In genomic region chr10:101577121-101577871, GRCh38 we compare ENCODE assay signal across 15 cellular contexts. TPM values are rescaled to one million over a fixed set of nuclear protein-coding genes. Genes with fewer than 3 reads are reported as not detected.
DNase-seq lines count a peak whose midpoint lies in the region; ATAC-seq, FAIRE-seq and TF ChIP-seq lines count a peak whose summit lies in the region.
"Had no signal": no experiment of that assay in that cellular context is flagged by ENCODE, and none has a peak within 500 bp of the region (broad histone marks: within the 10 kb centered on the region; RNA-seq: fewer than 3 reads in every experiment).

No MANE protein-coding gene starts in this region.

- intact Hi-C loops in HepG2 (cut with micrococcal nuclease; ENCODE audit: unreplicated experiment) = no loop called here
- intact Hi-C loops in right lobe of liver (cut with DNase I) = no loop called here

- H3K79me2 ChIP-seq in HepG2 (ENCODE audit: insufficient read depth, low read length) = no peaks in the 10 kb centered on the region

- no peaks in the 10 kb centered on the region for H3K27me3 Mint-ChIP-seq in activated T-helper 17 cell treated with anti-CD3 and anti-CD28 coated beads, Interleukin-2, amount 50 U/mL, for 72 hours
- peaks cover 5% of the 10 kb centered on the region for H3K27me3 Mint-ChIP-seq in nephron progenitor cell (ENCODE audit: low read depth, poor library complexity)
- H3K27me3 Mint-ChIP-seq: CD8-positive, alpha-beta memory T cell had no signal

- no peaks in the 10 kb centered on the region for H3K9me3 ChIP-seq in HepG2 (ENCODE audit: low read length)
- H3K9me3 ChIP-seq in right lobe of liver = peaks cover 0 to 6% (median 0%) of the 10 kb centered on the region in 4 donors
- H3K9me3 ChIP-seq: Caco-2 had no signal

- no peaks in the 10 kb centered on the region for H3K9me3 Mint-ChIP-seq in activated T-helper 17 cell treated with anti-CD3 and anti-CD28 coated beads, Interleukin-2, amount 50 U/mL, for 72 hours
- peaks cover 6% of the 10 kb centered on the region for H3K9me3 Mint-ChIP-seq in nephron progenitor cell
- H3K9me3 Mint-ChIP-seq: CD8-positive, alpha-beta memory T cell had no signal

- no peaks in the 10 kb centered on the region for H3K4me1 Mint-ChIP-seq in activated T-helper 17 cell treated with anti-CD3 and anti-CD28 coated beads, Interleukin-2, amount 50 U/mL, for 72 hours
- peaks cover 14% of the 10 kb centered on the region for H3K4me1 Mint-ChIP-seq in nephron progenitor cell
- H3K4me1 Mint-ChIP-seq: CD8-positive, alpha-beta memory T cell had no signal

- peaks cover 24% of the 10 kb centered on the region for H3K36me3 Mint-ChIP-seq in activated T-helper 17 cell treated with anti-CD3 and anti-CD28 coated beads, Interleukin-2, amount 50 U/mL, for 72 hours (ENCODE audit: low read depth)
- peaks cover 22% of the 10 kb centered on the region for H3K36me3 Mint-ChIP-seq in nephron progenitor cell (ENCODE audit: low read depth)

- H3K9ac ChIP-seq in HepG2 (ENCODE audit: insufficient read depth, low read depth, low read length) = no peak overlapping the region
- H3K9ac ChIP-seq: BLaER1 had no signal

- H3K36me3 ChIP-seq in HepG2 (replicated peaks in 1 of 2; ENCODE audit: control insufficient read depth in 1 of 2, insufficient read depth in 2 of 2, low read length in 2 of 2) (peaks cover 0 to 4% of the 10 kb centered on the region in 2 experiments; a peak in 2 of 5 replicates), right lobe of liver (peaks cover 0 to 16% (median 0%) of the 10 kb centered on the region in 4 donors)

- no peak overlapping the region for H3K27ac ChIP-seq in HepG2 (ENCODE audit: extremely low read length, insufficient read depth, low read length)
- no peak overlapping the region for H3K27ac ChIP-seq in right lobe of liver
- H3K27ac ChIP-seq: BLaER1 had no signal

- peak overlapping the region; percentile 30 for H3K27ac Mint-ChIP-seq in activated T-helper 17 cell treated with anti-CD3 and anti-CD28 coated beads, Interleukin-2, amount 50 U/mL, for 72 hours
- H3K27ac Mint-ChIP-seq in nephron progenitor cell = peak overlapping the region; percentile 46

- no TSS peak for BruUV-seq in HepG2 (replicated peaks; lab: Mats Ljungman, UMichigan)

- TF ChIP-seq POLR2A in HepG2 (IDR thresholded peaks at IDR 0.05; ENCODE audit: insufficient read depth in 1 of 2, low read depth in 2 of 2, low read length in 2 of 2) (no peak), right lobe of liver (IDR thresholded peaks at IDR 0.05) (no peak)

- in situ Hi-C loops in HepG2 (cut with HindIII; ENCODE audit: extremely low pct_ligation_motif_present, low pct_unique_long_range_greater_than_20kb) = no loop called here

- CTCF ChIA-PET in HepG2 (lab: Yijun Ruan, JAX; ENCODE audit: low intra/inter-chr PET ratio, low total read pairs) = no interaction called here

- H3K4me2 ChIP-seq in HepG2 (ENCODE audit: low read depth, low read length) = no peak overlapping the region
- H3K4me2 ChIP-seq: BLaER1 had no signal

- POLR2A ChIA-PET in HepG2 (lab: Yijun Ruan, JAX) = interaction anchor here (2.0 kb wide), 1 partner anchor 9 kb away, joined by 6 read pairs; no protein-coding TSS in a partner anchor

- FAIRE-seq in HepG2 (lab: Jason Lieb, UNC) = no peak
- FAIRE-seq: H1, HTR-8/SVneo had no signal

- 67% methylated on average over 2 of the region's 7 CpGs for WGBS in HepG2 (ENCODE audit: low lambda C conversion rate)
- WGBS in right lobe of liver (ENCODE audit: insufficient coverage, low coverage, low lambda C conversion rate, missing lambda C conversion rate) = 43% methylated on average over 1 of the region's 7 CpGs

- DNase-seq in HepG2 (ENCODE audit: low spot score) (no peak), right lobe of liver (no peak), nephron progenitor cell (no peak), MV-4-11 (lab: John Stamatoyannopoulos, UW) (no peak), NCI-H748 treated with DMSO at 0.1 percent for 48 hours (lab: John Stamatoyannopoulos, UW) (no peak), germinal center (ENCODE audit: low spot score) (no peak)
- DNase-seq: Caco-2; CD8-positive, alpha-beta memory T cell; DND-41; GF-D8 had no signal

- no peaks in the 10 kb centered on the region for H4K20me1 ChIP-seq in HepG2 (ENCODE audit: insufficient read depth, low read length)
- H4K20me1 ChIP-seq: BLaER1 had no signal

- TF ChIP-seq RAD21 in HepG2 (CRISPR knock-in tag; IDR thresholded peaks at IDR 0.05) = no peak

- no peak for TF ChIP-seq EP300 in HepG2 (IDR thresholded peaks at IDR 0.05; ENCODE audit: low read depth in 2 of 2, low read length in 2 of 2)
- no peak for TF ChIP-seq EP300 in HepG2 (CRISPR knock-in tag; IDR thresholded peaks at IDR 0.05; ENCODE audit: borderline replicate concordance)

- H3K27me3 ChIP-seq in HepG2 (ENCODE audit: control insufficient read depth in 1 of 2, insufficient read depth in 2 of 2, low read length in 2 of 2) (no peaks in the 10 kb centered on the region), right lobe of liver (no peaks in the 10 kb centered on the region)
- H3K27me3 ChIP-seq: BLaER1 had no signal

- no peak overlapping the region for H2AFZ ChIP-seq in HepG2 (ENCODE audit: low read length)

- H3K4me1 ChIP-seq in HepG2 (ENCODE audit: insufficient read depth, low read length) (no peaks in the 10 kb centered on the region), right lobe of liver (no peaks in the 10 kb centered on the region)
- H3K4me1 ChIP-seq: BLaER1, Caco-2, HAP-1 had no signal

- no peak overlapping the region for H3K4me3 Mint-ChIP-seq in activated T-helper 17 cell treated with anti-CD3 and anti-CD28 coated beads, Interleukin-2, amount 50 U/mL, for 72 hours
- H3K4me3 Mint-ChIP-seq in nephron progenitor cell = no peak overlapping the region
- H3K4me3 Mint-ChIP-seq: CD8-positive, alpha-beta memory T cell had no signal

- TF ChIP-seq CTCF in HepG2 (CRISPR knock-in tag; IDR thresholded peaks at IDR 0.05) (no peak), right lobe of liver (IDR thresholded peaks at IDR 0.05) (no peak), nephron progenitor cell (IDR thresholded peaks at IDR 0.05) (no peak)

- no peak for ATAC-seq in HepG2
- ATAC-seq in right lobe of liver = no peak
- no peak for ATAC-seq in activated T-helper 17 cell treated with anti-CD3 and anti-CD28 coated beads, Interleukin-2, amount 50 U/mL, for 72 hours (replicated peaks)

- no peak overlapping the region for H3K4me3 ChIP-seq in HepG2 (replicated peaks in 1 of 3; ENCODE audit: insufficient read depth in 1 of 3, low read depth in 2 of 3, low read length in 3 of 3)
- no peak overlapping the region for H3K4me3 ChIP-seq in right lobe of liver
- H3K4me3 ChIP-seq: BLaER1, HAP-1 had no signal

RNA-seq across cellular contexts. Expression of gene POLL, which starts 10.8 kb away (rescaled TPM):
- total RNA-seq in HepG2 (2016; rRNA removed; fragmentation: Illumina TruSeq; extraction: Trizol) (8.1 and 13.8 TPM in 2 replicates), right lobe of liver (10 to 100 TPM in 4 of 6 experiments, 1 to 10 TPM in 2; 8.4 to 15.5 (median 13.2) TPM)
- 6.3 and 7.5 TPM in 2 replicates for total RNA-seq in HepG2 (2016; cell fraction: cytosol; rRNA removed; fragmentation: Illumina TruSeq; extraction: Trizol; ENCODE audit: low read depth)
- 8.8 and 13.2 TPM in 2 replicates for total RNA-seq in HepG2 (2016; cell fraction: insoluble cytoplasmic fraction; rRNA removed; fragmentation: Illumina TruSeq; extraction: Trizol)
- total RNA-seq in HepG2 (2016; cell fraction: membrane; rRNA removed; fragmentation: Illumina TruSeq; extraction: Trizol) = 10.8 and 13.5 TPM in 2 replicates
- total RNA-seq in HepG2 (2016; cell fraction: nucleus; rRNA removed; fragmentation: Illumina TruSeq; extraction: Trizol) = 13.0 and 17.9 TPM in 2 replicates
- 19.1 and 25.0 TPM in 2 replicates for polyA plus RNA-seq in HepG2 (2011; rRNA removed)
- 13.4 and 19.7 TPM in 2 replicates for polyA plus RNA-seq in HepG2 (2011; cell fraction: cytosol; rRNA removed)
- polyA plus RNA-seq in HepG2 (2011; cell fraction: nucleus; rRNA removed) = 60.4 and 68.5 TPM in 2 replicates
- 15.2 and 18.1 TPM in 2 replicates for polyA plus RNA-seq in HepG2 (2012)
- polyA plus RNA-seq in HepG2 (2016; cell fraction: cytosol; fragmentation: Illumina TruSeq; extraction: Trizol; ENCODE audit: low read depth) = 4.0 and 5.6 TPM in 2 replicates
- polyA plus RNA-seq in HepG2 (2016; cell fraction: insoluble cytoplasmic fraction; fragmentation: Illumina TruSeq; extraction: Trizol; ENCODE audit: low read depth) = 9.5 and 10.7 TPM in 2 replicates
- 9.1 and 10.4 TPM in 2 replicates for polyA plus RNA-seq in HepG2 (2016; cell fraction: membrane; fragmentation: Illumina TruSeq; extraction: Trizol; ENCODE audit: low read depth)
- polyA plus RNA-seq in HepG2 (2016; cell fraction: nucleus; fragmentation: Illumina TruSeq; extraction: Trizol; ENCODE audit: insufficient read depth, low read depth) = 29.0 and 32.0 TPM in 2 replicates
- polyA minus RNA-seq in HepG2 (2011; rRNA and poly(A)+ RNA removed; ENCODE audit: low replicate concordance) = 66.0 and 72.8 TPM in 2 replicates
- polyA minus RNA-seq in HepG2 (2011; cell fraction: cytosol; rRNA and poly(A)+ RNA removed) = 13.5 and 15.3 TPM in 2 replicates
- 32.6 and 36.1 TPM in 2 replicates for polyA minus RNA-seq in HepG2 (2011; cell fraction: nucleus; rRNA and poly(A)+ RNA removed)
- 10 to 100 TPM; 26.3 to 46.8 TPM for total RNA-seq in activated T-helper 17 cell treated with anti-CD3 and anti-CD28 coated beads, Interleukin-2, amount 50 U/mL, for 72 hours

RNA-seq across cellular contexts. Expression of gene DPCD, which starts 10.8 kb away (rescaled TPM):
- total RNA-seq in HepG2 (2016; rRNA removed; fragmentation: Illumina TruSeq; extraction: Trizol) (25.2 and 32.8 TPM in 2 replicates), right lobe of liver (1 to 10 TPM; 2.2 to 4.3 (median 3.5) TPM)
- total RNA-seq in HepG2 (2016; cell fraction: cytosol; rRNA removed; fragmentation: Illumina TruSeq; extraction: Trizol; ENCODE audit: low read depth) = 8.6 and 8.8 TPM in 2 replicates
- 23.9 and 34.8 TPM in 2 replicates for total RNA-seq in HepG2 (2016; cell fraction: insoluble cytoplasmic fraction; rRNA removed; fragmentation: Illumina TruSeq; extraction: Trizol)
- total RNA-seq in HepG2 (2016; cell fraction: membrane; rRNA removed; fragmentation: Illumina TruSeq; extraction: Trizol) = 11.3 and 11.5 TPM in 2 replicates
- total RNA-seq in HepG2 (2016; cell fraction: nucleus; rRNA removed; fragmentation: Illumina TruSeq; extraction: Trizol) = 11.3 and 13.2 TPM in 2 replicates
- polyA plus RNA-seq in HepG2 (2011; rRNA removed) = 22.7 and 27.0 TPM in 2 replicates
- polyA plus RNA-seq in HepG2 (2011; cell fraction: cytosol; rRNA removed) = 30.3 and 33.4 TPM in 2 replicates
- 17.2 and 17.5 TPM in 2 replicates for polyA plus RNA-seq in HepG2 (2011; cell fraction: nucleus; rRNA removed)
- 8.8 and 16.2 TPM in 2 replicates for polyA plus RNA-seq in HepG2 (2012)
- 7.7 and 9.1 TPM in 2 replicates for polyA plus RNA-seq in HepG2 (2016; cell fraction: cytosol; fragmentation: Illumina TruSeq; extraction: Trizol; ENCODE audit: low read depth)
- 30.4 and 30.5 TPM in 2 replicates for polyA plus RNA-seq in HepG2 (2016; cell fraction: insoluble cytoplasmic fraction; fragmentation: Illumina TruSeq; extraction: Trizol; ENCODE audit: low read depth)
- polyA plus RNA-seq in HepG2 (2016; cell fraction: membrane; fragmentation: Illumina TruSeq; extraction: Trizol; ENCODE audit: low read depth) = 8.6 and 8.8 TPM in 2 replicates
- 12.5 and 17.0 TPM in 2 replicates for polyA plus RNA-seq in HepG2 (2016; cell fraction: nucleus; fragmentation: Illumina TruSeq; extraction: Trizol; ENCODE audit: insufficient read depth, low read depth)
- 10.5 and 19.2 TPM in 2 replicates for polyA minus RNA-seq in HepG2 (2011; rRNA and poly(A)+ RNA removed; ENCODE audit: low replicate concordance)
- polyA minus RNA-seq in HepG2 (2011; cell fraction: cytosol; rRNA and poly(A)+ RNA removed) = 4.8 and 4.9 TPM in 2 replicates
- 14.7 and 16.1 TPM in 2 replicates for polyA minus RNA-seq in HepG2 (2011; cell fraction: nucleus; rRNA and poly(A)+ RNA removed)
- 10 to 100 TPM; 10.6 to 19.2 TPM for total RNA-seq in activated T-helper 17 cell treated with anti-CD3 and anti-CD28 coated beads, Interleukin-2, amount 50 U/mL, for 72 hours
